1 cellular context compared by ENCODE assay signal in genomic region chr11:68121067-68121899, GRCh38.
A peak's percentile ranks its signal among the peaks of the same experiment; 100 is the strongest.
TF ChIP-seq lines count a peak whose summit lies in the region.

TSS of gene CHKA (minus strand) at chr11:68121388. CDS start at chr11:68121177, 211 bp downstream.

TF ChIP-seq in GM12878, 131 proteins besides CTCF, POLR2A, EP300 and RAD21 (continued from another document):
- TF ChIP-seq ATF2 (IDR thresholded peaks at IDR 0.05; ENCODE audit: low read length): no peak
- no peak for TF ChIP-seq HCFC1 (IDR thresholded peaks at IDR 0.05; ENCODE audit: low read length)
- no peak for TF ChIP-seq TCF7 (IDR thresholded peaks at IDR 0.05; ENCODE audit: borderline replicate concordance)
- no peak for TF ChIP-seq CBX3 (IDR thresholded peaks at IDR 0.05; ENCODE audit: borderline replicate concordance, low read depth)
- TF ChIP-seq FOS (IDR thresholded peaks at IDR 0.05; ENCODE audit: borderline replicate concordance, extremely low read depth, insufficient read length): peak; percentile 14
- peak; percentile 88 for TF ChIP-seq NR2F1 (conservative IDR thresholded peaks at IDR 0.05)
TF ChIP-seq in GM12878: peak in this region for 37.
